36 cellular contexts compared by ENCODE assay signal in genomic region chr7:135793841-135794240, GRCh38. TPM values are rescaled to one million over a fixed set of nuclear protein-coding genes. Genes with fewer than 3 reads are reported as not detected.
"Had no signal": no experiment of that assay in that cellular context is flagged by ENCODE, and none has a peak within 500 bp of the region (broad histone marks: within the 10 kb centered on the region; RNA-seq: fewer than 3 reads in every experiment).

No MANE protein-coding gene starts in this region.

- H3K27ac Mint-ChIP-seq: activated CD4-positive, alpha-beta memory T cell treated with anti-CD3 and anti-CD28 coated beads, Interleukin-2, amount 10 ng/mL, durations not matched to agents 7 days and 5 days; activated CD4-positive, alpha-beta T cell treated with anti-CD3 and anti-CD28 coated beads for 36 hours; activated CD4-positive, alpha-beta T cell treated with anti-CD3 and anti-CD28 coated beads, Interleukin-2, amount 10 ng/mL, durations not matched to agents 7 days and 5 days; activated CD8-positive, alpha-beta memory T cell treated with anti-CD3 and anti-CD28 coated beads, Interleukin-2, amount 10 ng/mL, durations not matched to agents 7 days and 5 days; activated CD8-positive, alpha-beta T cell treated with anti-CD3 and anti-CD28 coated beads, Interleukin-2, amount 10 ng/mL, durations not matched to agents 7 days and 5 days; activated naive CD4-positive, alpha-beta T cell treated with anti-CD3 and anti-CD28 coated beads, Interleukin-2, amount 10 ng/mL, durations not matched to agents 7 days and 5 days; activated naive CD4-positive, alpha-beta T cell treated with anti-CD3 and anti-CD28 coated beads, Interleukin-2, amount 50 U/mL, for 24 hours; activated naive CD8-positive, alpha-beta T cell; activated T-cell treated with anti-CD3 and anti-CD28 coated beads, Interleukin-2, amount 50 U/mL, for 24 hours; activated T-helper 2 cell treated with anti-CD3 and anti-CD28 coated beads, Interferon-gamma antibody, Interleukin-2, Interleukin-4, amounts not matched to agents 10 μg/mL and 5 μg/mL and 100 μg/mL, durations not matched to agents 14 hours and 24 hours and 36 hours; T-helper 1 cell treated with Interleukin-12 subunit alpha and Interleukin-12 subunit beta and Interleukin-4 antibody, amounts not matched to agents 30 μg/mL and 1 μg/mL, for 36 hours; T-helper 2 cell treated with Interferon-gamma antibody and Interleukin-4, amounts not matched to agents 5 μg/mL and 100 μg/mL, for 36 hours had no signal

- H3K27ac ChIP-seq: adrenal gland, body of pancreas, brain microvascular endothelial cell, breast epithelium, VCaP had no signal

- H3K36me3 Mint-ChIP-seq: activated CD8-positive, alpha-beta memory T cell treated with anti-CD3 and anti-CD28 coated beads, Interleukin-2, amount 10 ng/mL, durations not matched to agents 7 days and 5 days; activated naive CD4-positive, alpha-beta T cell treated with anti-CD3 and anti-CD28 coated beads, Interleukin-2, amount 10 ng/mL, durations not matched to agents 7 days and 5 days; activated naive CD4-positive, alpha-beta T cell treated with anti-CD3 and anti-CD28 coated beads, Interleukin-2, amount 50 U/mL, for 24 hours; activated naive CD8-positive, alpha-beta T cell had no signal

- DNase-seq: activated CD4-positive, alpha-beta memory T cell treated with anti-CD3 and anti-CD28 coated beads, Interleukin-2, amount 10 ng/mL, durations not matched to agents 7 days and 5 days; activated CD4-positive, alpha-beta T cell treated with anti-CD3 and anti-CD28 coated beads for 1 hour; activated CD4-positive, alpha-beta T cell treated with anti-CD3 and anti-CD28 coated beads for 36 hours; activated CD4-positive, alpha-beta T cell treated with anti-CD3 and anti-CD28 coated beads for 48 hours; activated CD4-positive, alpha-beta T cell treated with anti-CD3 and anti-CD28 coated beads, Interleukin-2, amount 10 ng/mL, durations not matched to agents 7 days and 5 days; activated CD4-positive, alpha-beta T cell treated with anti-CD3 and anti-CD28 coated beads, Interleukin-2, amount 50 U/mL, for 48 hours; activated CD4-positive, CD25-positive, alpha-beta regulatory T cell; activated CD8-positive, alpha-beta memory T cell treated with anti-CD3 and anti-CD28 coated beads for 24 hours; activated CD8-positive, alpha-beta memory T cell treated with anti-CD3 and anti-CD28 coated beads, Interleukin-2, amount 10 ng/mL, durations not matched to agents 7 days and 5 days; activated CD8-positive, alpha-beta memory T cell treated with anti-CD3 and anti-CD28 coated beads, Interleukin-2, amount 50 U/mL, for 48 hours; activated CD8-positive, alpha-beta T cell treated with anti-CD3 and anti-CD28 coated beads, Interleukin-2, amount 10 ng/mL, durations not matched to agents 7 days and 5 days; activated effector memory CD4-positive, alpha-beta T cell treated with Interleukin-2 at 50 U/mL for 16 hours; activated gamma-delta T cell; activated naive CD4-positive, alpha-beta T cell treated with anti-CD3 and anti-CD28 coated beads, Interleukin-2, amount 10 ng/mL, durations not matched to agents 7 days and 5 days; activated naive CD4-positive, alpha-beta T cell treated with Interleukin-2 at 50 U/mL for 16 hours; activated T-cell treated with anti-CD3 and anti-CD28 coated beads, Interleukin-2, amount 50 U/mL, for 24 hours; activated T-cell treated with anti-CD3 and anti-CD28 coated beads, Interleukin-2, amount 50 U/mL, for 48 hours; adrenal gland; amniotic stem cell; aorta; body of pancreas; brain microvascular endothelial cell; central memory CD4-positive, alpha-beta T cell; T-helper 1 cell; T-helper 2 cell; T-helper 9 cell had no signal

- H3K9me3 Mint-ChIP-seq: activated CD4-positive, alpha-beta memory T cell treated with anti-CD3 and anti-CD28 coated beads, Interleukin-2, amount 10 ng/mL, durations not matched to agents 7 days and 5 days; activated CD4-positive, alpha-beta T cell treated with anti-CD3 and anti-CD28 coated beads, Interleukin-2, amount 10 ng/mL, durations not matched to agents 7 days and 5 days; activated naive CD4-positive, alpha-beta T cell treated with anti-CD3 and anti-CD28 coated beads, Interleukin-2, amount 10 ng/mL, durations not matched to agents 7 days and 5 days; activated naive CD4-positive, alpha-beta T cell treated with anti-CD3 and anti-CD28 coated beads, Interleukin-2, amount 50 U/mL, for 24 hours; activated T-cell treated with anti-CD3 and anti-CD28 coated beads, Interleukin-2, amount 50 U/mL, for 24 hours; activated T-helper 2 cell treated with anti-CD3 and anti-CD28 coated beads, Interferon-gamma antibody, Interleukin-2, Interleukin-4, amounts not matched to agents 10 μg/mL and 5 μg/mL and 100 μg/mL, durations not matched to agents 14 hours and 24 hours and 36 hours; T-helper 1 cell treated with Interleukin-12 subunit alpha and Interleukin-12 subunit beta and Interleukin-4 antibody, amounts not matched to agents 30 μg/mL and 1 μg/mL, for 36 hours; T-helper 2 cell treated with Interferon-gamma antibody and Interleukin-4, amounts not matched to agents 5 μg/mL and 100 μg/mL, for 36 hours had no signal

- H3K4me3 ChIP-seq: adrenal gland, body of pancreas, breast epithelium had no signal

- H3K4me1 ChIP-seq: adrenal gland, breast epithelium had no signal

- H3K36me3 ChIP-seq: adrenal gland, brain microvascular endothelial cell, breast epithelium had no signal

- FAIRE-seq: astrocyte, TTC549 had no signal

- H3K4me1 Mint-ChIP-seq: activated CD4-positive, alpha-beta memory T cell treated with anti-CD3 and anti-CD28 coated beads, Interleukin-2, amount 10 ng/mL, durations not matched to agents 7 days and 5 days; activated CD4-positive, alpha-beta T cell treated with anti-CD3 and anti-CD28 coated beads, Interleukin-2, amount 10 ng/mL, durations not matched to agents 7 days and 5 days; activated CD8-positive, alpha-beta memory T cell treated with anti-CD3 and anti-CD28 coated beads, Interleukin-2, amount 10 ng/mL, durations not matched to agents 7 days and 5 days; activated naive CD4-positive, alpha-beta T cell treated with anti-CD3 and anti-CD28 coated beads, Interleukin-2, amount 10 ng/mL, durations not matched to agents 7 days and 5 days; activated naive CD4-positive, alpha-beta T cell treated with anti-CD3 and anti-CD28 coated beads, Interleukin-2, amount 50 U/mL, for 24 hours had no signal

- H3K27me3 ChIP-seq: adrenal gland, body of pancreas, brain microvascular endothelial cell, breast epithelium had no signal

- H3K9me3 ChIP-seq: adrenal gland, body of pancreas, breast epithelium had no signal

- H3K4me3 Mint-ChIP-seq: activated CD4-positive, alpha-beta memory T cell treated with anti-CD3 and anti-CD28 coated beads, Interleukin-2, amount 10 ng/mL, durations not matched to agents 7 days and 5 days; activated CD4-positive, alpha-beta T cell treated with anti-CD3 and anti-CD28 coated beads for 36 hours; activated CD4-positive, alpha-beta T cell treated with anti-CD3 and anti-CD28 coated beads, Interleukin-2, amount 10 ng/mL, durations not matched to agents 7 days and 5 days; activated CD8-positive, alpha-beta memory T cell treated with anti-CD3 and anti-CD28 coated beads, Interleukin-2, amount 10 ng/mL, durations not matched to agents 7 days and 5 days; activated CD8-positive, alpha-beta T cell treated with anti-CD3 and anti-CD28 coated beads, Interleukin-2, amount 10 ng/mL, durations not matched to agents 7 days and 5 days; activated naive CD4-positive, alpha-beta T cell treated with anti-CD3 and anti-CD28 coated beads, Interleukin-2, amount 10 ng/mL, durations not matched to agents 7 days and 5 days; activated naive CD4-positive, alpha-beta T cell treated with anti-CD3 and anti-CD28 coated beads, Interleukin-2, amount 50 U/mL, for 24 hours; activated naive CD8-positive, alpha-beta T cell; activated T-cell treated with anti-CD3 and anti-CD28 coated beads, Interleukin-2, amount 50 U/mL, for 24 hours; T-helper 1 cell treated with Interleukin-12 subunit alpha and Interleukin-12 subunit beta and Interleukin-4 antibody, amounts not matched to agents 30 μg/mL and 1 μg/mL, for 36 hours; T-helper 2 cell treated with Interferon-gamma antibody and Interleukin-4, amounts not matched to agents 5 μg/mL and 100 μg/mL, for 36 hours had no signal

- ATAC-seq: activated CD4-positive, alpha-beta T cell treated with anti-CD3 and anti-CD28 coated beads for 36 hours; activated CD4-positive, CD25-positive, alpha-beta regulatory T cell treated with anti-CD3 and anti-CD28 coated beads, Interleukin-2, amount 50 U/mL, for 24 hours; activated CD8-positive, alpha-beta memory T cell treated with anti-CD3 and anti-CD28 coated beads, Interleukin-2, amount 10 ng/mL, durations not matched to agents 7 days and 5 days; activated CD8-positive, alpha-beta T cell treated with anti-CD3 and anti-CD28 coated beads, Interleukin-2, amount 10 ng/mL, durations not matched to agents 7 days and 5 days; body of pancreas had no signal

- H3K27me3 Mint-ChIP-seq: activated CD4-positive, alpha-beta memory T cell treated with anti-CD3 and anti-CD28 coated beads, Interleukin-2, amount 10 ng/mL, durations not matched to agents 7 days and 5 days; activated CD4-positive, alpha-beta T cell treated with anti-CD3 and anti-CD28 coated beads, Interleukin-2, amount 10 ng/mL, durations not matched to agents 7 days and 5 days; activated naive CD4-positive, alpha-beta T cell treated with anti-CD3 and anti-CD28 coated beads, Interleukin-2, amount 50 U/mL, for 24 hours; activated naive CD8-positive, alpha-beta T cell had no signal

RNA-seq across cellular contexts. Expression of gene FAM180A, which starts 45.2 kb away (rescaled TPM):
- total RNA-seq: activated CD4-positive, alpha-beta memory T cell treated with anti-CD3 and anti-CD28 coated beads, Interleukin-2, amount 10 ng/mL, durations not matched to agents 7 days and 5 days; activated CD4-positive, alpha-beta T cell treated with anti-CD3 and anti-CD28 coated beads for 36 hours; activated CD4-positive, alpha-beta T cell treated with anti-CD3 and anti-CD28 coated beads, Interleukin-2, amount 10 ng/mL, durations not matched to agents 7 days and 5 days; activated CD8-positive, alpha-beta memory T cell treated with anti-CD3 and anti-CD28 coated beads, Interleukin-2, amount 10 ng/mL, durations not matched to agents 7 days and 5 days; activated CD8-positive, alpha-beta T cell treated with anti-CD3 and anti-CD28 coated beads, Interleukin-2, amount 10 ng/mL, durations not matched to agents 7 days and 5 days; activated T-helper 2 cell treated with anti-CD3 and anti-CD28 coated beads, Interferon-gamma antibody, Interleukin-2, Interleukin-4, amounts not matched to agents 10 μg/mL and 5 μg/mL and 100 μg/mL, durations not matched to agents 14 hours and 24 hours and 36 hours; astrocyte had no signal
